ENCODE assay signal across 10 cellular contexts in the genomic region with DNA sequence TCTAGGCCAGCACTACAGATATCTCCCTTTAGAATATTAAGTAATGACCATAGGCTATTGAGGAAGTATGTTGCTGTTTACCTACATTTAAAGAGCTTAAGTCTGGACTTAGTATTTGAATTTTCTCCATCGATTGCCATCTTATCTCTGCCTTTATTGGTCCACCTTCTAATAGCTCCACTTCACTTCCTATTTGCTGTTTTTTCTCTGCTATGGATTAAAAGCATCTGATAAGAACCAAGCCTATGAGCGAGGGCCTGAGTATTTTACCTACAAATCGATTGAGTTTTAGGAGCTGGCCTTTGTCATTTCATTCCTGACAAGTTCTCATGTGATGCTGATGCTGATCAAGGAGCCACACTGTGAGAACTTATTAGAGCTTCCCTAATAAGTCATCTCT.
"Had no signal": no experiment of that assay in that cellular context is flagged by ENCODE, and none has a peak within 500 bp of the region (broad histone marks: within the 10 kb centered on the region; RNA-seq: fewer than 3 reads in every experiment).

No MANE protein-coding gene starts in this region.

- H3K27ac Mint-ChIP-seq: activated CD8-positive, alpha-beta T cell treated with anti-CD3 and anti-CD28 coated beads for 36 hours had no signal

- H3K27me3 Mint-ChIP-seq: activated CD8-positive, alpha-beta T cell treated with anti-CD3 and anti-CD28 coated beads for 36 hours had no signal

- DNase-seq: activated CD8-positive, alpha-beta memory T cell treated with anti-CD3 and anti-CD28 coated beads, Interleukin-2, amount 50 U/mL, for 4 hours; activated CD8-positive, alpha-beta T cell treated with anti-CD3 and anti-CD28 coated beads for 36 hours; foreskin melanocyte; head of caudate nucleus; left colon; pancreas had no signal

- H3K9me3 ChIP-seq: pancreas, tibial nerve had no signal

- H3K4me3 ChIP-seq: cardiac muscle cell, lung, pancreas, SK-N-MC, tibial nerve had no signal

- H3K27me3 ChIP-seq: cardiac muscle cell, pancreas, tibial nerve had no signal

- H3K27ac ChIP-seq: cardiac muscle cell, pancreas, SK-N-MC had no signal

- H3K36me3 ChIP-seq: cardiac muscle cell, pancreas, tibial nerve had no signal

- ATAC-seq: activated CD8-positive, alpha-beta T cell treated with anti-CD3 and anti-CD28 coated beads for 36 hours; left colon; pancreas had no signal

- H3K4me3 Mint-ChIP-seq: activated CD8-positive, alpha-beta T cell treated with anti-CD3 and anti-CD28 coated beads for 36 hours had no signal
